28 cellular contexts compared by ENCODE assay signal in the genomic region with DNA sequence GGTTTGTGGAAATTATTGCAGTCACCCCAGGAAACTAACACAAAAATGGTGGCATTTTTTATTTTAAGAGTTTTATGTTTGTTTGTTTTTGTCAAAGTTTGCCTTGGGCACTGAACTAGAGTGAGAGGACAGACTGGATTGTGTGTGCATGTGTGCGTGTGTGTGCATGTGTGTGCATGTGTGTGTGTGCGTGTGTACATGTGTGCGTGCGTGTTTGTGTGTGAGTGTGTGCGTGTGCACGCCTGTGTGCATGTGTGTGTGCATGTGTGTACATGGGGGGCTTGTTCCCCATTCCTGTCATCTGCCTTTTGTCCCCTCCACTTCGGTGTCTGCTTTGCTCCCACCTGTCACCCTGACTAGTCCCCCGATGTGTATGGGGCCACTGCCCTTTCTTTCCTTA. TPM values are rescaled to one million over a fixed set of nuclear protein-coding genes. Genes with fewer than 3 reads are reported as not detected.
"Had no signal": no experiment of that assay in that cellular context is flagged by ENCODE, and none has a peak within 500 bp of the region (broad histone marks: within the 10 kb centered on the region; RNA-seq: fewer than 3 reads in every experiment).

No MANE protein-coding gene starts in this region.

- H3K27ac ChIP-seq: esophagus squamous epithelium, heart right ventricle, left lung, parathyroid adenoma, prostate gland, right atrium auricular region, sigmoid colon, stomach, thyroid gland, uterus had no signal

- DNase-seq: cortex of kidney; effector memory CD8-positive, alpha-beta T cell; erythroblast; esophagus squamous epithelium; foreskin melanocyte; glutamatergic neuron; heart right ventricle; hippocampal formation; left cardiac atrium; left lung; mesenchymal stem cell; mucosa of descending colon; naive B cell; sigmoid colon; stimulated activated CD4-positive, alpha-beta T cell treated with anti-CD3 and anti-CD28 coated beads, Interleukin-2, amount 100 ng/mL, for 24 hours; stimulated activated CD4-positive, alpha-beta T cell treated with anti-CD3 and anti-CD28 coated beads, Interleukin-4, amount 100 ng/mL, for 24 hours; stimulated activated naive CD4-positive, alpha-beta T cell treated with Interleukin-2 at 50 U/mL for 16 hours; stomach; thyroid gland; uterus had no signal

- H3K27me3 ChIP-seq: right atrium auricular region, thyroid gland, uterus had no signal

- H3K79me2 ChIP-seq: parathyroid adenoma had no signal

- ATAC-seq: effector memory CD8-positive, alpha-beta T cell; left lung; mucosa of descending colon; natural killer cell treated with Interleukin-12 subunit alpha and Interleukin-12 subunit beta and Interleukin-15 and Interleukin-18, amount 100 ng/mL, for 72 hours; stimulated activated effector memory CD8-positive, alpha-beta T cell treated with anti-CD3 and anti-CD28 coated beads, Interleukin-12 subunit alpha, Interleukin-12 subunit beta, amount 100 ng/mL, for 72 hours had no signal

- H2AFZ ChIP-seq: parathyroid adenoma had no signal

- H3K36me3 ChIP-seq: esophagus squamous epithelium, heart right ventricle, left lung, prostate gland, right atrium auricular region, sigmoid colon, stomach, thyroid gland, uterus had no signal

- H3K4me1 ChIP-seq: left lung, parathyroid adenoma, right atrium auricular region, sigmoid colon, stomach, thyroid gland, uterus had no signal

- H3K9me3 ChIP-seq: esophagus squamous epithelium, heart right ventricle, left lung, mucosa of descending colon, prostate gland, right atrium auricular region, sigmoid colon, stomach, thyroid gland, uterus had no signal

- H3K9ac ChIP-seq: parathyroid adenoma had no signal

- H3K4me3 ChIP-seq: esophagus squamous epithelium, heart right ventricle, left lung, mucosa of descending colon, prostate gland, right atrium auricular region, sigmoid colon, stomach, thyroid gland, uterus had no signal

- FAIRE-seq: endometrium, islet of Langerhans had no signal

RNA-seq across cellular contexts. Expression of a gene that starts 32.5 kb away (rescaled TPM):
- total RNA-seq: right atrium auricular region, skeletal muscle tissue had no signal
